In the genomic region with DNA sequence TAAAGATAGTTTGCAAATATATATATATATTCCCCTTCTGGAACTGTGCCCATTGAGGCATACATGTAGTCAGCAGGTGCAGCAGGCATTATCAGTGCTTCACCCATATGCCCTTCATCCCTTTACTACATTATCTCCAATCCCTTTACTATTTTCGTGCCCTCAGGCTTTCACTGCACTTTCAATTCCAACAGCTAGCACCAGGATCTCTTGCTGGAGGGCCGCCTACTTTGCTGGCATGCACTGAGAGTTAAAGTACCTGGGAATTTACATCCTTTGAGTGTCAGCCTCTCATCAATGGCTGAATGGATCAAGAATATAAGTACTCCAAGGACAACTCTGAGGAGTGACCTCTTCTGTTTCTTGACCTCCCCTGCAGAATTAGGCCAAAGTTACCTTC, we compare ENCODE assay signal across 3 cellular contexts.
"Had no signal": no experiment of that assay in that cellular context is flagged by ENCODE, and none has a peak within 500 bp of the region (broad histone marks: within the 10 kb centered on the region; RNA-seq: fewer than 3 reads in every experiment).

No MANE protein-coding gene starts in this region.

- DNase-seq: GDM1, GF-D8 had no signal

- H3K4me3 ChIP-seq: GM12878 had no signal
